Comparison of ENCODE assay signal across 1 cellular context in genomic region chr21:34639882-34640788, GRCh38.
TF ChIP-seq lines count a peak whose summit lies in the region.

No MANE protein-coding gene starts in this region.

TF ChIP-seq in K562, 482 proteins besides CTCF, POLR2A, EP300 and RAD21 (continued from another document):
- no peak for TF ChIP-seq MITF (IDR thresholded peaks at IDR 0.05)
- TF ChIP-seq ZNF785 (CRISPR knock-in tag; IDR thresholded peaks at IDR 0.05), result no peak
- TF ChIP-seq CCAR2 (IDR thresholded peaks at IDR 0.05; ENCODE audit: low read depth, low read length), result no peak
- no peak for TF ChIP-seq FOS (IDR thresholded peaks at IDR 0.05; ENCODE audit: extremely low read depth, insufficient read length)
- no peak for TF ChIP-seq ATF1 (CRISPR knock-in tag; IDR thresholded peaks at IDR 0.05)
- peak; percentile 14; the same call in 1 of the 2 replicates for TF ChIP-seq ATF1 (tag; IDR thresholded peaks at IDR 0.05)
- peak; percentile 33; the same call in 1 of the 2 replicates for TF ChIP-seq ATF3 (IDR thresholded peaks at IDR 0.05)
- TF ChIP-seq ATF3 (CRISPR knock-in tag; conservative IDR thresholded peaks at IDR 0.05), result no peak
- no peak for TF ChIP-seq TRIM24 (IDR thresholded peaks at IDR 0.05)
- TF ChIP-seq SMARCE1 (IDR thresholded peaks at IDR 0.05), result peak; percentile 12; the same call in 1 of the 2 replicates
- no peak for TF ChIP-seq ZKSCAN8 (CRISPR knock-in tag; IDR thresholded peaks at IDR 0.05)
- peak; percentile 81; the same call in 1 of the 2 replicates for TF ChIP-seq MAFF (IDR thresholded peaks at IDR 0.05; ENCODE audit: low read length)
- peak; percentile 55; the same call in 1 of the 2 replicates for TF ChIP-seq FOSL1 (tag; conservative IDR thresholded peaks at IDR 0.05)
- no peak for TF ChIP-seq SUPT5H (IDR thresholded peaks at IDR 0.05)
- peak; percentile 13; the same call in 1 of the 2 replicates for TF ChIP-seq CUX1 (CRISPR knock-in tag; IDR thresholded peaks at IDR 0.05)
- no peak for TF ChIP-seq HDAC2 (IDR thresholded peaks at IDR 0.05)
- TF ChIP-seq ZBTB49 (CRISPR knock-in tag; IDR thresholded peaks at IDR 0.05; ENCODE audit: borderline replicate concordance), result no peak
- no peak for TF ChIP-seq ZNF165 (CRISPR knock-in tag; IDR thresholded peaks at IDR 0.05; ENCODE audit: borderline replicate concordance)
- TF ChIP-seq KLF6 (CRISPR knock-in tag; IDR thresholded peaks at IDR 0.05; ENCODE audit: borderline replicate concordance), result no peak; the same call in 1 of the 2 replicates
- no peak for TF ChIP-seq SMC3 (conservative IDR thresholded peaks at IDR 0.05; ENCODE audit: insufficient read depth, low read depth, low read length)
- no peak for TF ChIP-seq SMAD1 (IDR thresholded peaks at IDR 0.05; ENCODE audit: low read depth, low read length, partially characterized antibody)
- 0 out of 2 replicates have a peak, but pooled peaks have one; percentile 40 for TF ChIP-seq USF1 (CRISPR knock-in tag; IDR thresholded peaks at IDR 0.05)
- TF ChIP-seq ZBTB33 (CRISPR knock-in tag; IDR thresholded peaks at IDR 0.05), result no peak
- 0 out of 2 replicates have a peak, but pooled peaks have one; percentile 35 for TF ChIP-seq ETV1 (tag; conservative IDR thresholded peaks at IDR 0.05; ENCODE audit: low read depth)
- no peak for TF ChIP-seq FOXA1 (IDR thresholded peaks at IDR 0.05; ENCODE audit: borderline replicate concordance)
- TF ChIP-seq TAF1 (IDR thresholded peaks at IDR 0.05; ENCODE audit: control insufficient read depth, extremely low read depth, insufficient read depth, low read length, severe bottlenecking), result no peak
- no peak for TF ChIP-seq ZNF175 (CRISPR knock-in tag; IDR thresholded peaks at IDR 0.05; ENCODE audit: low read depth)
